Comparison of ENCODE assay signal across 16 cellular contexts in genomic region chr15:36734366-36734765, GRCh38.
DNase-seq lines count a peak whose midpoint lies in the region; ATAC-seq and TF ChIP-seq lines count a peak whose summit lies in the region.
"Had no signal": no experiment of that assay in that cellular context is flagged by ENCODE, and none has a peak within 500 bp of the region (broad histone marks: within the 10 kb centered on the region; RNA-seq: fewer than 3 reads in every experiment).

No MANE protein-coding gene starts in this region.

- no peak for TF ChIP-seq POLR2A in heart left ventricle (IDR thresholded peaks at IDR 0.05)

- peaks cover 47% of the 10 kb centered on the region for H3K4me1 Mint-ChIP-seq in mesothelial cell of epicardium
- no peaks in the 10 kb centered on the region for H3K4me1 Mint-ChIP-seq in CD8-positive, alpha-beta memory T cell
- H3K4me1 Mint-ChIP-seq: B cell had no signal

- ATAC-seq in Right ventricle myocardium superior (ENCODE audit: poor library complexity) = peak; percentile 89
- ATAC-seq in left cardiac atrium = no peak
- ATAC-seq in heart left ventricle = peak; percentile 71 to 95 (median 90)
- ATAC-seq: CD8-positive, alpha-beta T cell; GM23338; HCT116 had no signal

- no peak for TF ChIP-seq CTCF in heart left ventricle (IDR thresholded peaks at IDR 0.05)
- TF ChIP-seq CTCF in mesothelial cell of epicardium (IDR thresholded peaks at IDR 0.05; ENCODE audit: unreplicated experiment) = no peak

- peaks cover 20% of the 10 kb centered on the region for H3K36me3 Mint-ChIP-seq in mesothelial cell of epicardium
- peaks cover 0 to 6% (median 4%) of the 10 kb centered on the region in 3 donors for H3K36me3 Mint-ChIP-seq in CD8-positive, alpha-beta memory T cell
- H3K36me3 Mint-ChIP-seq: CD8-positive, alpha-beta T cell had no signal

- H3K27me3 Mint-ChIP-seq in mesothelial cell of epicardium (ENCODE audit: low read depth) = no peaks in the 10 kb centered on the region
- peaks cover 0 to 1% of the 10 kb centered on the region in 2 donors for H3K27me3 Mint-ChIP-seq in CD8-positive, alpha-beta memory T cell
- H3K27me3 Mint-ChIP-seq: B cell had no signal

- peaks cover 3% of the 10 kb centered on the region for H3K9me3 Mint-ChIP-seq in mesothelial cell of epicardium
- H3K9me3 Mint-ChIP-seq in CD8-positive, alpha-beta memory T cell = no peaks in the 10 kb centered on the region
- H3K9me3 Mint-ChIP-seq: CD8-positive, alpha-beta T cell; GM23338; HFFc6 had no signal

- intact Hi-C loops in Right ventricle myocardium superior (cut with DNase I) (no loop called here), left cardiac atrium (cut with DNase I) (no loop called here), heart left ventricle (cut with DNase I) (loop anchor here in 1 of 10 donors (10.0 kb wide), 1 partner anchor 200 kb away; no protein-coding TSS in a partner anchor)

- H3K9me3 ChIP-seq in heart left ventricle = no peaks in the 10 kb centered on the region
- no peaks in the 10 kb centered on the region for H3K9me3 ChIP-seq in CD8-positive, alpha-beta memory T cell (ENCODE audit: low read length)
- H3K9me3 ChIP-seq: BLaER1 treated with 17β-estradiol and CSF1 and Interleukin-3, amounts not matched to agents 10 nM and 100 nM had no signal

- peak overlapping the region in 3 of 12 donors; percentile 14 to 52 (median 35) for H3K27ac ChIP-seq in heart left ventricle
- no peak overlapping the region for H3K27ac ChIP-seq in CD8-positive, alpha-beta memory T cell (ENCODE audit: low read depth, low read length)
- H3K27ac ChIP-seq: BLaER1 treated with 17β-estradiol and CSF1 and Interleukin-3, amounts not matched to agents 10 nM and 100 nM; HL-60 had no signal

- no peak for DNase-seq in Right ventricle myocardium superior
- DNase-seq in left cardiac atrium = no peak
- DNase-seq in heart left ventricle = peak in 1 of 5 donors; percentile 36
- no peak for DNase-seq in mesothelial cell of epicardium (ENCODE audit: low spot score in 2 of 2, unreplicated experiment in 2 of 2)
- no peak for DNase-seq in retina
- no peak for DNase-seq in CD8-positive, alpha-beta memory T cell
- no peak for DNase-seq in SW 1271 (lab: John Stamatoyannopoulos, UW)
- DNase-seq: CD8-positive, alpha-beta T cell; COR-L47; H7; HFFc6 had no signal

- H3K4me3 Mint-ChIP-seq in mesothelial cell of epicardium = no peak overlapping the region
- H3K4me3 Mint-ChIP-seq in CD8-positive, alpha-beta memory T cell = no peak overlapping the region
- H3K4me3 Mint-ChIP-seq: B cell; CD8-positive, alpha-beta T cell; GM23338; HFFc6 had no signal

- H3K36me3 ChIP-seq in heart left ventricle = peaks cover 0 to 20% (median 0%) of the 10 kb centered on the region in 9 donors
- H3K36me3 ChIP-seq in CD8-positive, alpha-beta memory T cell (ENCODE audit: insufficient read depth, low read length) = no peaks in the 10 kb centered on the region
- H3K36me3 ChIP-seq: BLaER1 treated with 17β-estradiol and CSF1 and Interleukin-3, amounts not matched to agents 10 nM and 100 nM had no signal

- 53 to 67% (median 56%) methylated on average over 1 of the region's 1 CpG for WGBS in heart left ventricle, 4 donors

- CTCF ChIA-PET in CD8-positive, alpha-beta memory T cell (lab: Charles Lee) = no interaction called here

- H3K4me3 ChIP-seq in heart left ventricle = no peak overlapping the region
- H3K4me3 ChIP-seq in CD8-positive, alpha-beta memory T cell (ENCODE audit: low read length) = no peak overlapping the region
- H3K4me3 ChIP-seq: BLaER1 treated with 17β-estradiol and CSF1 and Interleukin-3, amounts not matched to agents 10 nM and 100 nM; GM23338 had no signal

- H3K27me3 ChIP-seq in heart left ventricle = no peaks in the 10 kb centered on the region
- no peaks in the 10 kb centered on the region for H3K27me3 ChIP-seq in CD8-positive, alpha-beta memory T cell (ENCODE audit: insufficient read depth, low read length, poor library complexity, severe bottlenecking)
- H3K27me3 ChIP-seq: BLaER1 treated with 17β-estradiol and CSF1 and Interleukin-3, amounts not matched to agents 10 nM and 100 nM had no signal

- peaks cover 0 to 22% (median 0%) of the 10 kb centered on the region in 12 donors for H3K4me1 ChIP-seq in heart left ventricle
- no peaks in the 10 kb centered on the region for H3K4me1 ChIP-seq in CD8-positive, alpha-beta memory T cell (ENCODE audit: insufficient read depth, low read length)
- H3K4me1 ChIP-seq: BLaER1 treated with 17β-estradiol and CSF1 and Interleukin-3, amounts not matched to agents 10 nM and 100 nM had no signal

- peak overlapping the region; percentile 57 for H3K27ac Mint-ChIP-seq in mesothelial cell of epicardium
- no peak overlapping the region for H3K27ac Mint-ChIP-seq in CD8-positive, alpha-beta memory T cell
- H3K27ac Mint-ChIP-seq: B cell; CD8-positive, alpha-beta T cell; GM23338; HFFc6 had no signal

- POLR2A ChIA-PET in CD8-positive, alpha-beta memory T cell (lab: Charles Lee) = no interaction called here

Comparison
In these comparisons a context has a peak if more than half of its experiments do, and no peak if none do; other contexts are left out.
1. ATAC-seq: peak in Right ventricle myocardium superior (single experiment) and heart left ventricle (4 of 4); none in left cardiac atrium (0 of 2).